In genomic region chr7:129489491-129489890, GRCh38 we compare ENCODE assay signal across 16 cellular contexts. TPM values are rescaled to one million over a fixed set of nuclear protein-coding genes. Genes with fewer than 3 reads are reported as not detected.
A peak's percentile ranks its signal among the peaks of the same experiment; 100 is the strongest.
DNase-seq lines count a peak whose midpoint lies in the region; ATAC-seq and TF ChIP-seq lines count a peak whose summit lies in the region.
"Had no signal": no experiment of that assay in that cellular context is flagged by ENCODE, and none has a peak within 500 bp of the region (broad histone marks: within the 10 kb centered on the region; RNA-seq: fewer than 3 reads in every experiment).

No MANE protein-coding gene starts in this region.

- TF ChIP-seq CTCF in fibroblast of pulmonary artery (IDR thresholded peaks at IDR 0.05; ENCODE audit: low read length, missing control alignments), result no peak

- peak overlapping the region; percentile 88 for H3K27ac ChIP-seq in SJSA1

- in situ Hi-C loops in KBM-7 (cut with MboI; ENCODE audit: low pct_unique_long_range_greater_than_20kb, low sequenced_read_pairs), result no loop called here

- peaks cover 27% of the 10 kb centered on the region for H3K4me1 ChIP-seq in SJSA1 (replicated peaks)

- DNase-seq in GM04503 (ENCODE audit: low read depth) (peak; percentile 66), SJSA1 (ENCODE audit: low read depth in 1 of 2, low spot score in 2 of 2) (peak; percentile 70 to 86), fibroblast of pulmonary artery (ENCODE audit: low read depth) (peak; percentile 98), KBM-7 (no peak), GM19238 (ENCODE audit: insufficient read length, low spot score) (no peak)
- DNase-seq: activated CD4-positive, alpha-beta memory T cell treated with anti-CD3 and anti-CD28 coated beads for 36 hours; activated naive CD8-positive, alpha-beta T cell treated with anti-CD3 and anti-CD28 coated beads, Interleukin-2, amount 50 U/mL, for 24 hours; activated T-cell treated with anti-CD3 and anti-CD28 coated beads, Interleukin-2, amount 50 U/mL, for 72 hours; glutamatergic neuron; mammary epithelial cell; NCI-H1930; NCI-H526; retina had no signal

- H3K4me3 ChIP-seq in SJSA1 (no peak overlapping the region), fibroblast of pulmonary artery (replicated peaks; ENCODE audit: low read depth, low read length) (no peak overlapping the region)

- no peaks in the 10 kb centered on the region for H3K27me3 ChIP-seq in SJSA1 (replicated peaks)

- H3K9me3 ChIP-seq in SJSA1 (replicated peaks), result no peaks in the 10 kb centered on the region

- H3K36me3 ChIP-seq in SJSA1, result no peaks in the 10 kb centered on the region

- no peak for ATAC-seq in GM21367 (IDR thresholded peaks at IDR 0.05; ENCODE audit: unreplicated experiment)
- ATAC-seq in HG03432 (IDR thresholded peaks at IDR 0.05; ENCODE audit: unreplicated experiment), result no peak
- ATAC-seq: activated naive CD8-positive, alpha-beta T cell treated with anti-CD3 and anti-CD28 coated beads, Interleukin-2, amount 50 U/mL, for 24 hours; activated T-cell treated with anti-CD3 and anti-CD28 coated beads, Interleukin-2, amount 50 U/mL, for 72 hours had no signal

RNA-seq across cellular contexts. Expression of gene SMKR1, which starts 12.8 kb away (rescaled TPM):
- total RNA-seq in SJSA1 (2014; rRNA removed; shearing (Covaris generic)), result 1.7 TPM in 1 of 2 replicates, not detected in the other
- total RNA-seq: OCI-LY7 had no signal

RNA-seq across cellular contexts. Expression of gene STRIP2, which starts 55.3 kb away (rescaled TPM):
- total RNA-seq in SJSA1 (2014; rRNA removed; shearing (Covaris generic)), result 7.0 and 7.5 TPM in 2 replicates

Comparison
In these comparisons a context has a peak if more than half of its experiments do, and no peak if none do; other contexts are left out.
1. DNase-seq: peak in GM04503 (single experiment), SJSA1 (2 of 2) and fibroblast of pulmonary artery (single experiment); none in KBM-7 (single experiment) and GM19238 (single experiment).